Comparison of ENCODE assay signal across 17 cellular contexts in the genomic region with DNA sequence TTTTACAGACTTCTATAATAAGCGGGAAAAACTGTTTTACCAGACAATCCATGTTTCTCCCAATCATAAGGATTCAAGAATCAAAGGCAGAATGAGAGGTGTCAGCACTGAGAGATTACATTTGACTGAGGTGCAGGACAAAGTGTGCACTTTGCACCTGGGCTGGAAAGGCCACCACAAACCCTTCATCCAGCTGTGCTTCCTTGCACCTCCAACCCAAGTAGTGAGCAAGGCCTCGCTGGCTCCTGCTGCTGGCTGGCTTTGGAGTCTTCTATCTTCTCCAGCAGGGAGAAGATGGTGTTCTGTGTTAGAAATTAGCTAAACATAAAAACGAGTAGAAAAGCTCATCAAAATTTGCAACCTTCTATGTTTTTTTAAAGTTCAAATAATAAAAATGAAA.
DNase-seq lines count a peak whose midpoint lies in the region; ATAC-seq and TF ChIP-seq lines count a peak whose summit lies in the region.
"Had no signal": no experiment of that assay in that cellular context is flagged by ENCODE, and none has a peak within 500 bp of the region (broad histone marks: within the 10 kb centered on the region; RNA-seq: fewer than 3 reads in every experiment).

No MANE protein-coding gene starts in this region.

- no peaks in the 10 kb centered on the region for H3K36me3 ChIP-seq in Panc1 (ENCODE audit: control insufficient read depth, insufficient read depth, low read length)

- H3K4me3 ChIP-seq in HFF-Myc (replicated peaks; ENCODE audit: low read depth, low read length) (no peak overlapping the region), Panc1 (ENCODE audit: low read depth in 2 of 2, low read length in 2 of 2) (no peak overlapping the region)

- intact Hi-C loops in Panc1 (cut with micrococcal nuclease; ENCODE audit: unreplicated experiment) = no loop called here

- BruUV-seq in Panc1 (replicated peaks; lab: Mats Ljungman, UMichigan) = no TSS peak

- no peaks in the 10 kb centered on the region for H3K9me3 ChIP-seq in Panc1 (ENCODE audit: control insufficient read depth, insufficient read depth, low read depth, low read length)

- in situ Hi-C loops in Panc1 (cut with HindIII; ENCODE audit: low pct_unique_long_range_greater_than_20kb, low sequenced_read_pairs) = no loop called here

- CTCF ChIA-PET in Panc1 (lab: Charles Lee) = no interaction called here

- TF ChIP-seq CTCF in HFF-Myc (IDR thresholded peaks at IDR 0.05; ENCODE audit: low read depth, low read length, missing control alignments) = peak; percentile 3
- TF ChIP-seq CTCF in Panc1 (IDR thresholded peaks at IDR 0.05) = peak; percentile 14; the same call in 1 of the 2 replicates

- ATAC-seq in Panc1 = no peak
- ATAC-seq in left lobe of liver = peak; percentile 72
- ATAC-seq: T-cell had no signal

- no peak overlapping the region for H3K27ac ChIP-seq in Panc1 (ENCODE audit: low read length)

- POLR2A ChIA-PET in Panc1 (lab: Charles Lee) = no interaction called here

- DNase-seq in HFF-Myc (ENCODE audit: extremely low read depth, low read depth) (no peak), Panc1 (ENCODE audit: low read depth, low spot score) (no peak), left lobe of liver (ENCODE audit: low spot score) (no peak), NCI-H1048 (lab: John Stamatoyannopoulos, UW) (no peak), NCI-H1092 treated with DMSO at 0.1 percent for 48 hours (lab: John Stamatoyannopoulos, UW) (no peak), hepatic stellate cell (ENCODE audit: low spot score) (no peak)
- no peak for DNase-seq in stimulated activated naive CD4-positive, alpha-beta T cell treated with Interleukin-2 at 50 U/mL for 16 hours (lab: John Stamatoyannopoulos, UW)
- DNase-seq: ACHN, DMS79 treated with DMSO at 0.1 percent for 48 hours, H7, IMR-90, Karpas-422, NCI-H1417 treated with DMSO at 0.1 percent for 48 hours, NCI-H1930, NCI-H526 treated with DMSO at 0.1 percent for 48 hours, SHP77 treated with DMSO at 0.1 percent for 48 hours, T-cell had no signal

- H3K4me1 ChIP-seq in Panc1 (ENCODE audit: control insufficient read depth, insufficient read depth, low read length) = no peaks in the 10 kb centered on the region

- H3K27me3 ChIP-seq in Panc1 (ENCODE audit: control insufficient read depth, insufficient read depth, low read length) = no peaks in the 10 kb centered on the region
